ENCODE assay signal across 8 cellular contexts in genomic region chr10:37857287-37858211, GRCh38. TPM values are rescaled to one million over a fixed set of nuclear protein-coding genes. Genes with fewer than 3 reads are reported as not detected.
DNase-seq lines count a peak whose midpoint lies in the region; TF ChIP-seq lines count a peak whose summit lies in the region.

TSS of gene ZNF248 (minus strand) at chr10:37857610. CDS start at chr10:37856310, 1,300 bp downstream.

- TF ChIP-seq CTCF in LNCaP clone FGC (IDR thresholded peaks at IDR 0.05; ENCODE audit: control insufficient read depth, extremely low read depth, insufficient read depth) (peak; percentile 29; the same call in 1 of the 2 replicates), neural crest cell (conservative IDR thresholded peaks at IDR 0.05) (no peak)

- DNase-seq in EL, result peak; percentile 97
- DNase-seq in H4 (ENCODE audit: low spot score), result peak; percentile 93
- peak; percentile 94 for DNase-seq in LNCaP clone FGC (ENCODE audit: low read depth)
- DNase-seq in RPMI8226, result peak; percentile 95
- DNase-seq in activated T-helper 9 cell treated with anti-CD3 and anti-CD28 coated beads, Interleukin-2, amount 50 U/mL, for 16 hours (ENCODE audit: low read depth), result peak; percentile 91
- DNase-seq in fibroblast of peridontal ligament (ENCODE audit: extremely low read depth), result peak; percentile 96
- peak; percentile 66 for DNase-seq in neural crest cell (ENCODE audit: low read depth, low spot score)
- peak; percentile 95 for DNase-seq in stromal cell of bone marrow (ENCODE audit: low read depth)

- H3K4me3 Mint-ChIP-seq in neural crest cell, result peak within 1 kb of the TSS; percentile 86

- H3K4me3 ChIP-seq in LNCaP clone FGC (ENCODE audit: low read depth, low read length), result peak within 1 kb of the TSS; percentile 94

- peaks cover 6% of the 10 kb centered on the region for H3K9me3 Mint-ChIP-seq in neural crest cell

- peaks cover 8% of the 10 kb centered on the region for H3K36me3 Mint-ChIP-seq in neural crest cell (ENCODE audit: low read depth)

- no peaks in the 10 kb centered on the region for H3K27me3 Mint-ChIP-seq in neural crest cell (ENCODE audit: low read depth)

- H3K4me1 Mint-ChIP-seq in neural crest cell, result peaks cover 28% of the 10 kb centered on the region

- H3K27ac Mint-ChIP-seq in neural crest cell (ENCODE audit: unreplicated experiment), result peak within 1 kb of the TSS; percentile 96

RNA-seq across cellular contexts. Expression of gene ZNF248, which starts in this region (rescaled TPM):
- 2.3 and 3.3 TPM in 2 replicates for total RNA-seq in H4 (2014; rRNA removed; shearing (Covaris generic))
- total RNA-seq in neural crest cell, result 11.7 and 12.6 TPM in 2 replicates

Comparison
In these comparisons a context has a peak if more than half of its experiments do, and no peak if none do; other contexts are left out.
1. Peak in every context shown above with its lines: DNase-seq and H3K4me3 ChIP-seq.